Comparison of ENCODE assay signal across 13 cellular contexts in the genomic region with DNA sequence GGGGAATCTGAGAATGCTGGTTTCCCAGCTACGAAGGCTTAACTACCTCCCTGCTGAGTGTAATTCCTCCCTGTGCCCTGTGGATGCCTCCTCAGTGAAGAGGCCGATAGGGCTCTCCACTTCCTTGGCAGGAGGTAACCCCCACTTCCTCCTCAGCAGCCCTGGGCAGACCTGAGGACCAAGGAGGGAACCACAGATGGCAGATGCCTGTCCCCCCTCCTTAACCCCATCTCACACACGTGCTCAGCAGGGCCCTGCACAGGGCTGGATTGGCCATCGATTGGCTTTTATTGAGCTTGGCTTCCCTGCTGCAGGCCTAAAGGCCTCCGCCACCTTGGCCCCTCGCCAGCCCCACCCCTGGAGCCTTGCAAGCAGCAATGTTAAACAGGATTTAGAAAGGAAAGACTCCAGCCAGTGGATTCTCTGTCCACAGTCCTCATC. TPM values are rescaled to one million over a fixed set of nuclear protein-coding genes. Genes with fewer than 3 reads are reported as not detected.
DNase-seq lines count a peak whose midpoint lies in the region; ATAC-seq and TF ChIP-seq lines count a peak whose summit lies in the region.
"Had no signal": no experiment of that assay in that cellular context is flagged by ENCODE, and none has a peak within 500 bp of the region (broad histone marks: within the 10 kb centered on the region; RNA-seq: fewer than 3 reads in every experiment).

No MANE protein-coding gene starts in this region.

- H3K9me3 ChIP-seq in colonic mucosa, result no peaks in the 10 kb centered on the region
- H3K9me3 ChIP-seq in neural progenitor cell (ENCODE audit: low read depth), result no peaks in the 10 kb centered on the region
- H3K9me3 ChIP-seq in SJCRH30 (replicated peaks), result no peaks in the 10 kb centered on the region
- no peaks in the 10 kb centered on the region for H3K9me3 ChIP-seq in suprapubic skin
- H3K9me3 ChIP-seq: gastroesophageal sphincter had no signal

- ATAC-seq in HG03457 (IDR thresholded peaks at IDR 0.05; ENCODE audit: unreplicated experiment), result no peak
- ATAC-seq: activated T-cell treated with anti-CD3 and anti-CD28 coated beads, Interleukin-2, amount 50 U/mL, for 72 hours; gastroesophageal sphincter had no signal

- H3K27me3 ChIP-seq in colonic mucosa (no peaks in the 10 kb centered on the region), neural progenitor cell (no peaks in the 10 kb centered on the region), SJCRH30 (no peaks in the 10 kb centered on the region), suprapubic skin (no peaks in the 10 kb centered on the region)
- H3K27me3 ChIP-seq: gastroesophageal sphincter had no signal

- no TSS peak for BruUV-seq in Calu3 (replicated peaks; lab: Mats Ljungman, UMichigan)

- H3K27ac Mint-ChIP-seq in Calu3 (ENCODE audit: unreplicated experiment) (no peak overlapping the region), neural progenitor cell (peak overlapping the region; percentile 53)
- H3K27ac Mint-ChIP-seq: activated T-cell treated with anti-CD3 and anti-CD28 coated beads, Interleukin-2, amount 50 U/mL, for 72 hours; stimulated activated naive CD8-positive, alpha-beta T cell treated with anti-CD3 and anti-CD28 coated beads, Interleukin-15, Interleukin-2, amounts not matched to agents 100 ng/mL and 50 ng/mL, for 24 hours had no signal

- CTCF ChIA-PET in Calu3 (lab: Charles Lee), result no interaction called here

- DNase-seq in Calu3 (peak; percentile 71), NCI-H146 (lab: John Stamatoyannopoulos, UW) (peak; percentile 82), colonic mucosa (peak; percentile 86), neural progenitor cell (ENCODE audit: low spot score) (peak; percentile 34), D341Med (ENCODE audit: low spot score) (no peak), SJCRH30 (no peak), suprapubic skin (ENCODE audit: low spot score in 2 of 2) (no peak)
- DNase-seq: activated T-cell treated with anti-CD3 and anti-CD28 coated beads, Interleukin-2, amount 50 U/mL, for 72 hours; central memory CD4-positive, alpha-beta T cell; KG1 had no signal

- no peaks in the 10 kb centered on the region for H3K27me3 Mint-ChIP-seq in Calu3 (ENCODE audit: unreplicated experiment)
- peaks cover 8% of the 10 kb centered on the region for H3K27me3 Mint-ChIP-seq in neural progenitor cell (ENCODE audit: insufficient read depth, low read depth)
- H3K27me3 Mint-ChIP-seq: stimulated activated naive CD8-positive, alpha-beta T cell treated with anti-CD3 and anti-CD28 coated beads, Interleukin-15, Interleukin-2, amounts not matched to agents 100 ng/mL and 50 ng/mL, for 24 hours had no signal

- H3K4me3 ChIP-seq in colonic mucosa, result no peak overlapping the region
- H3K4me3 ChIP-seq in neural progenitor cell, result no peak overlapping the region
- H3K4me3 ChIP-seq in SJCRH30, result no peak overlapping the region
- no peak overlapping the region for H3K4me3 ChIP-seq in suprapubic skin
- H3K4me3 ChIP-seq: gastroesophageal sphincter had no signal

- H3K4me1 ChIP-seq in colonic mucosa (peaks cover 5% of the 10 kb centered on the region), neural progenitor cell (peaks cover 25% of the 10 kb centered on the region), SJCRH30 (peaks cover 10% of the 10 kb centered on the region), suprapubic skin (no peaks in the 10 kb centered on the region)

- no peak for TF ChIP-seq EP300 in suprapubic skin (IDR thresholded peaks at IDR 0.05)

- H3K9ac ChIP-seq in colonic mucosa (ENCODE audit: low read depth in 2 of 2, low read length in 2 of 2), result no peak overlapping the region
- H3K9ac ChIP-seq in neural progenitor cell, result no peak overlapping the region

- intact Hi-C loops in Calu3 (cut with micrococcal nuclease; ENCODE audit: unreplicated experiment), result no loop called here
- intact Hi-C loops in colonic mucosa (cut with DNase I), result no loop called here

- no peaks in the 10 kb centered on the region for H3K79me2 ChIP-seq in neural progenitor cell (ENCODE audit: low read depth)

- WGBS in suprapubic skin, result 39% methylated on average over 6 of the region's 6 CpGs

- H3K36me3 Mint-ChIP-seq in Calu3 (ENCODE audit: insufficient read depth, unreplicated experiment) (peaks cover 6% of the 10 kb centered on the region), neural progenitor cell (peaks cover 6% of the 10 kb centered on the region)

- H3K27ac ChIP-seq in colonic mucosa (no peak overlapping the region), neural progenitor cell (peak overlapping the region; percentile 20), SJCRH30 (no peak overlapping the region), suprapubic skin (no peak overlapping the region)
- H3K27ac ChIP-seq: gastroesophageal sphincter had no signal

- H4K20me1 ChIP-seq in neural progenitor cell (ENCODE audit: low read depth), result peaks cover 34% of the 10 kb centered on the region

- H3K4me2 ChIP-seq in neural progenitor cell, result peak overlapping the region; percentile 35

- TF ChIP-seq CTCF in Calu3 (IDR thresholded peaks at IDR 0.05; ENCODE audit: unreplicated experiment), result no peak
- no peak for TF ChIP-seq CTCF in colonic mucosa (IDR thresholded peaks at IDR 0.05)
- no peak for TF ChIP-seq CTCF in neural progenitor cell (IDR thresholded peaks at IDR 0.05)
- TF ChIP-seq CTCF in suprapubic skin (IDR thresholded peaks at IDR 0.05), result no peak

- no peak overlapping the region for H2AFZ ChIP-seq in neural progenitor cell (replicated peaks)

- H3F3A ChIP-seq in neural progenitor cell (ENCODE audit: low read depth), result no peaks in the 10 kb centered on the region

- H3K4me1 Mint-ChIP-seq in Calu3 (ENCODE audit: low read depth, unreplicated experiment), result no peaks in the 10 kb centered on the region
- H3K4me1 Mint-ChIP-seq in neural progenitor cell, result peaks cover 46% of the 10 kb centered on the region

- no peaks in the 10 kb centered on the region for H3K36me3 ChIP-seq in colonic mucosa
- H3K36me3 ChIP-seq in neural progenitor cell, result no peaks in the 10 kb centered on the region
- H3K36me3 ChIP-seq in SJCRH30, result no peaks in the 10 kb centered on the region
- H3K36me3 ChIP-seq in suprapubic skin, result peaks cover 39% of the 10 kb centered on the region

- no peak for TF ChIP-seq POLR2A in suprapubic skin (IDR thresholded peaks at IDR 0.05)

- no peak overlapping the region for H3K4me3 Mint-ChIP-seq in Calu3 (ENCODE audit: low read depth, unreplicated experiment)
- H3K4me3 Mint-ChIP-seq in neural progenitor cell, result no peak overlapping the region
- H3K4me3 Mint-ChIP-seq: activated T-cell treated with anti-CD3 and anti-CD28 coated beads, Interleukin-2, amount 50 U/mL, for 72 hours; stimulated activated naive CD8-positive, alpha-beta T cell treated with anti-CD3 and anti-CD28 coated beads, Interleukin-15, Interleukin-2, amounts not matched to agents 100 ng/mL and 50 ng/mL, for 24 hours had no signal

- H3K9me3 Mint-ChIP-seq in Calu3 (ENCODE audit: low read depth, unreplicated experiment), result no peaks in the 10 kb centered on the region
- H3K9me3 Mint-ChIP-seq in neural progenitor cell, result no peaks in the 10 kb centered on the region
- H3K9me3 Mint-ChIP-seq: activated T-cell treated with anti-CD3 and anti-CD28 coated beads, Interleukin-2, amount 50 U/mL, for 72 hours; stimulated activated naive CD8-positive, alpha-beta T cell treated with anti-CD3 and anti-CD28 coated beads, Interleukin-15, Interleukin-2, amounts not matched to agents 100 ng/mL and 50 ng/mL, for 24 hours had no signal

RNA-seq across cellular contexts. Expression of a gene that starts 45.6 kb away (rescaled TPM):
- total RNA-seq in Calu3 (2022) (not detected in 2 replicates), colonic mucosa (1 to 10 TPM in 1 of 2 donors, under 1 TPM in 1; 0.17 to 1.9 TPM), neural progenitor cell (ENCODE audit: low replicate concordance) (19.8 and 26.9 TPM in 2 replicates), suprapubic skin (under 1 TPM in 3 of 4 donors, not detected in 1; 0.16 to 0.57 (median 0.21) TPM)
- total RNA-seq in SJCRH30 (2014; rRNA removed; shearing (Covaris generic)), result 1.4 and 2.1 TPM in 2 replicates

Comparison
In these comparisons a context has a peak if more than half of its experiments do, and no peak if none do; other contexts are left out.
1. DNase-seq: peak in Calu3 (single experiment), NCI-H146 (single experiment), colonic mucosa (single experiment) and neural progenitor cell (single experiment); none in D341Med (single experiment), SJCRH30 (0 of 2) and suprapubic skin (0 of 2).